In the genomic region with DNA sequence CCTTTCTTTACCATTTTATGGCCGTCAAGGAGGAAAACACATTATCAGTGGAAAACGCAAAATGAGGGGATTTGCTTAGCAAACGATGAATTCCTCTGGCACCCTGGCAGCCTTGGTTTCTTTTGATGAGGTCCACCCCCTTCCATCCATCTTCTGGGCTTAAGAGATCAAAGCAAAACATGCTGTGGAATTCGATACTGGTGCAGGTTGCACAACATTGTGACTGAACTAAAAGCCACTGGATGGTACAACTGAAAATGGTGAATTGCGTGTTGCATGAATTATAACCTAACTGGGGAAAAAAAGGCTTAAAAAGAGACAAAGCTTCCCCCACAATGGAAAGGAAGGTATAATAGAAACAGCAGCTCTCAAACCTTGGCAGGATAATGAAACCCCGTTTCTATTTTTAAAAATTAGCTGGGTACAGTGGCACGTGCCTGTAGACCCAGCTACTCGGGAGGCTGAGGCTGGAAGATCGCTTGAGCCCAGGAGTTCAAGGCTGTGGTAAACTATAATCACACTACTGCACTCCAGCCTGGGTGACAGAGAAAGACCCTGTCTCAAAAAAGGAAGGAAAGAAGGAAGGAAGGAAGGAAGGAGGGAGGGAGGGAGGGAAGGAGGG, we compare ENCODE assay signal across 19 cellular contexts. TPM values are rescaled to one million over a fixed set of nuclear protein-coding genes. Genes with fewer than 3 reads are reported as not detected.
A peak's percentile ranks its signal among the peaks of the same experiment; 100 is the strongest.
DNase-seq lines count a peak whose midpoint lies in the region; ATAC-seq, FAIRE-seq and TF ChIP-seq lines count a peak whose summit lies in the region.
"Had no signal": no experiment of that assay in that cellular context is flagged by ENCODE, and none has a peak within 500 bp of the region (broad histone marks: within the 10 kb centered on the region; RNA-seq: fewer than 3 reads in every experiment).

No MANE protein-coding gene starts in this region.

- POLR2A ChIA-PET in activated CD8-positive, alpha-beta T cell treated with anti-CD3 and anti-CD28 coated beads, Interleukin-2, amount 10 ng/mL, durations not matched to agents 7 days and 5 days (lab: Charles Lee), result no interaction called here

- H3K36me3 Mint-ChIP-seq in astrocyte (ENCODE audit: low read depth, unreplicated experiment), result no peaks in the 10 kb centered on the region
- no peaks in the 10 kb centered on the region for H3K36me3 Mint-ChIP-seq in stimulated activated effector memory CD8-positive, alpha-beta T cell treated with anti-CD3 and anti-CD28 coated beads, Interleukin-12 subunit alpha, Interleukin-12 subunit beta, amount 100 ng/mL, for 72 hours
- no peaks in the 10 kb centered on the region for H3K36me3 Mint-ChIP-seq in activated CD8-positive, alpha-beta T cell treated with anti-CD3 and anti-CD28 coated beads, Interleukin-2, amount 10 ng/mL, durations not matched to agents 7 days and 5 days (ENCODE audit: low read depth)
- H3K36me3 Mint-ChIP-seq: memory B cell had no signal

- H3K9me3 Mint-ChIP-seq in astrocyte (ENCODE audit: unreplicated experiment), result no peaks in the 10 kb centered on the region
- H3K9me3 Mint-ChIP-seq in stimulated activated effector memory CD8-positive, alpha-beta T cell treated with anti-CD3 and anti-CD28 coated beads, Interleukin-12 subunit alpha, Interleukin-12 subunit beta, amount 100 ng/mL, for 72 hours, result no peaks in the 10 kb centered on the region
- H3K9me3 Mint-ChIP-seq in activated CD8-positive, alpha-beta T cell treated with anti-CD3 and anti-CD28 coated beads, Interleukin-2, amount 10 ng/mL, durations not matched to agents 7 days and 5 days (ENCODE audit: insufficient read depth), result no peaks in the 10 kb centered on the region
- H3K9me3 Mint-ChIP-seq: central memory CD8-positive, alpha-beta T cell; memory B cell had no signal

- H3K27ac ChIP-seq in astrocyte (ENCODE audit: low read depth, low read length) (no peak overlapping the region), left ventricle myocardium inferior (replicated peaks) (peak overlapping the region; percentile 68)
- H3K27ac ChIP-seq: A549; BLaER1 treated with 17β-estradiol and CSF1 and Interleukin-3, amounts not matched to agents 10 nM and 100 nM had no signal

- no peak overlapping the region for H3K9ac ChIP-seq in astrocyte (ENCODE audit: low read length)
- H3K9ac ChIP-seq: BLaER1 treated with 17β-estradiol and CSF1 and Interleukin-3, amounts not matched to agents 10 nM and 100 nM had no signal

- H3K4me2 ChIP-seq in astrocyte (ENCODE audit: low read length), result no peak overlapping the region
- H3K4me2 ChIP-seq: A549 had no signal

- no peak overlapping the region for H3K4me3 Mint-ChIP-seq in astrocyte (ENCODE audit: unreplicated experiment)
- H3K4me3 Mint-ChIP-seq in stimulated activated effector memory CD8-positive, alpha-beta T cell treated with anti-CD3 and anti-CD28 coated beads, Interleukin-12 subunit alpha, Interleukin-12 subunit beta, amount 100 ng/mL, for 72 hours, result no peak overlapping the region
- no peak overlapping the region for H3K4me3 Mint-ChIP-seq in activated CD8-positive, alpha-beta T cell treated with anti-CD3 and anti-CD28 coated beads, Interleukin-2, amount 10 ng/mL, durations not matched to agents 7 days and 5 days
- H3K4me3 Mint-ChIP-seq: central memory CD8-positive, alpha-beta T cell; memory B cell had no signal

- H3K27me3 ChIP-seq in astrocyte (ENCODE audit: insufficient read depth, low read length) (peaks cover 4% of the 10 kb centered on the region), left ventricle myocardium inferior (ENCODE audit: low read depth) (no peaks in the 10 kb centered on the region)
- H3K27me3 ChIP-seq: BLaER1 treated with 17β-estradiol and CSF1 and Interleukin-3, amounts not matched to agents 10 nM and 100 nM had no signal

- H4K20me1 ChIP-seq in astrocyte (ENCODE audit: insufficient read depth, low read length), result no peaks in the 10 kb centered on the region
- H4K20me1 ChIP-seq: BLaER1 treated with 17β-estradiol and CSF1 and Interleukin-3, amounts not matched to agents 10 nM and 100 nM had no signal

- no peaks in the 10 kb centered on the region for H3K4me1 ChIP-seq in astrocyte (ENCODE audit: insufficient read depth, low read length)
- H3K4me1 ChIP-seq in left ventricle myocardium inferior, result peaks cover 22% of the 10 kb centered on the region

- DNase-seq in Right ventricle myocardium inferior (ENCODE audit: missing footprints) (no peak), cardiac septum (ENCODE audit: low spot score) (no peak), astrocyte (ENCODE audit: low read depth) (peak; percentile 26), left ventricle myocardium inferior (no peak)
- no peak for DNase-seq in stimulated activated effector memory CD8-positive, alpha-beta T cell treated with anti-CD3 and anti-CD28 coated beads, Interleukin-12 subunit alpha, Interleukin-12 subunit beta, amount 100 ng/mL, for 72 hours (ENCODE audit: low spot score in 2 of 2)
- DNase-seq in activated CD8-positive, alpha-beta T cell treated with anti-CD3 and anti-CD28 coated beads, Interleukin-2, amount 10 ng/mL, durations not matched to agents 7 days and 5 days, result no peak
- DNase-seq: activated CD4-positive, alpha-beta T cell treated with anti-CD3 and anti-CD28 coated beads for 48 hours; activated effector memory CD4-positive, alpha-beta T cell treated with Interleukin-2 at 50 U/mL for 16 hours; amniotic stem cell; effector CD4-positive, alpha-beta T cell; GOT3; substantia nigra had no signal

- CTCF ChIA-PET in activated CD8-positive, alpha-beta T cell treated with anti-CD3 and anti-CD28 coated beads, Interleukin-2, amount 10 ng/mL, durations not matched to agents 7 days and 5 days (lab: Charles Lee), result interaction anchor here (0.7 to 0.8 kb wide), 2 partner anchors 100 to 386 kb away, joined by 3 read pairs; partner anchors contain the start of gene EDARADD

- intact Hi-C loops in Right ventricle myocardium inferior (cut with DNase I) (no loop called here), cardiac septum (cut with DNase I) (no loop called here), left ventricle myocardium inferior (cut with micrococcal nuclease) (loop anchor here (5.0 kb wide), 1 partner anchor 382 kb away; no protein-coding TSS in a partner anchor)

- no peak overlapping the region for H3K27ac Mint-ChIP-seq in astrocyte (ENCODE audit: unreplicated experiment)
- H3K27ac Mint-ChIP-seq in stimulated activated effector memory CD8-positive, alpha-beta T cell treated with anti-CD3 and anti-CD28 coated beads, Interleukin-12 subunit alpha, Interleukin-12 subunit beta, amount 100 ng/mL, for 72 hours, result peak overlapping the region; percentile 50
- no peak overlapping the region for H3K27ac Mint-ChIP-seq in activated CD8-positive, alpha-beta T cell treated with anti-CD3 and anti-CD28 coated beads, Interleukin-2, amount 10 ng/mL, durations not matched to agents 7 days and 5 days
- H3K27ac Mint-ChIP-seq: memory B cell had no signal

- H3K9me3 ChIP-seq in astrocyte (ENCODE audit: insufficient read depth, low read depth, low read length) (no peaks in the 10 kb centered on the region), left ventricle myocardium inferior (replicated peaks) (no peaks in the 10 kb centered on the region)
- H3K9me3 ChIP-seq: A549; BLaER1 treated with 17β-estradiol and CSF1 and Interleukin-3, amounts not matched to agents 10 nM and 100 nM had no signal

- H3K4me1 Mint-ChIP-seq in astrocyte (ENCODE audit: low read depth, unreplicated experiment), result no peaks in the 10 kb centered on the region
- H3K4me1 Mint-ChIP-seq in stimulated activated effector memory CD8-positive, alpha-beta T cell treated with anti-CD3 and anti-CD28 coated beads, Interleukin-12 subunit alpha, Interleukin-12 subunit beta, amount 100 ng/mL, for 72 hours, result peaks cover 13% of the 10 kb centered on the region
- peaks cover 7% of the 10 kb centered on the region for H3K4me1 Mint-ChIP-seq in activated CD8-positive, alpha-beta T cell treated with anti-CD3 and anti-CD28 coated beads, Interleukin-2, amount 10 ng/mL, durations not matched to agents 7 days and 5 days (ENCODE audit: low read depth)

- FAIRE-seq in astrocyte (lab: Jason Lieb, UNC), result no peak
- FAIRE-seq: A549, islet of Langerhans had no signal

- TF ChIP-seq CTCF in astrocyte (IDR thresholded peaks at IDR 0.05; ENCODE audit: insufficient read depth, low read depth, low read length), result no peak
- no peak for TF ChIP-seq CTCF in left ventricle myocardium inferior (IDR thresholded peaks at IDR 0.05; ENCODE audit: borderline replicate concordance)

- H3K4me3 ChIP-seq in astrocyte (ENCODE audit: insufficient read depth, low read depth, low read length) (no peak overlapping the region), left ventricle myocardium inferior (no peak overlapping the region)
- H3K4me3 ChIP-seq: A549; BLaER1 treated with 17β-estradiol and CSF1 and Interleukin-3, amounts not matched to agents 10 nM and 100 nM had no signal

- ATAC-seq in Right ventricle myocardium inferior, result peak; percentile 47
- no peak for ATAC-seq in stimulated activated effector memory CD8-positive, alpha-beta T cell treated with anti-CD3 and anti-CD28 coated beads, Interleukin-12 subunit alpha, Interleukin-12 subunit beta, amount 100 ng/mL, for 72 hours
- no peak for ATAC-seq in GM21619 (IDR thresholded peaks at IDR 0.05; ENCODE audit: unreplicated experiment)
- no peak for ATAC-seq in activated CD8-positive, alpha-beta T cell treated with anti-CD3 and anti-CD28 coated beads, Interleukin-2, amount 10 ng/mL, durations not matched to agents 7 days and 5 days
- no peak for ATAC-seq in HG03095 (IDR thresholded peaks at IDR 0.05; ENCODE audit: unreplicated experiment)

- no peaks in the 10 kb centered on the region for H3K79me2 ChIP-seq in astrocyte (ENCODE audit: insufficient read depth, low read length)

- H3K36me3 ChIP-seq in astrocyte (ENCODE audit: insufficient read depth, low read length), result no peaks in the 10 kb centered on the region
- H3K36me3 ChIP-seq in left ventricle myocardium inferior, result no peaks in the 10 kb centered on the region
- H3K36me3 ChIP-seq: BLaER1 treated with 17β-estradiol and CSF1 and Interleukin-3, amounts not matched to agents 10 nM and 100 nM had no signal

- H3K27me3 Mint-ChIP-seq in astrocyte (ENCODE audit: low read depth, unreplicated experiment), result no peaks in the 10 kb centered on the region
- H3K27me3 Mint-ChIP-seq in activated CD8-positive, alpha-beta T cell treated with anti-CD3 and anti-CD28 coated beads, Interleukin-2, amount 10 ng/mL, durations not matched to agents 7 days and 5 days (ENCODE audit: low read depth), result peaks cover 24% of the 10 kb centered on the region

- no peak overlapping the region for H2AFZ ChIP-seq in astrocyte (ENCODE audit: low read depth, low read length)

RNA-seq across cellular contexts. Expression of gene LGALS8, which starts 29.1 kb away (rescaled TPM):
- total RNA-seq in Right ventricle myocardium inferior, result 92.3 TPM
- total RNA-seq in cardiac septum, result 77.6 TPM
- 23.1 and 27.9 TPM in 2 replicates for total RNA-seq in astrocyte
- 76.5 TPM for total RNA-seq in left ventricle myocardium inferior
- total RNA-seq in activated CD8-positive, alpha-beta T cell treated with anti-CD3 and anti-CD28 coated beads, Interleukin-2, amount 10 ng/mL, durations not matched to agents 7 days and 5 days, result 10 to 100 TPM; 75.5 to 77.8 TPM
